In the genomic region with DNA sequence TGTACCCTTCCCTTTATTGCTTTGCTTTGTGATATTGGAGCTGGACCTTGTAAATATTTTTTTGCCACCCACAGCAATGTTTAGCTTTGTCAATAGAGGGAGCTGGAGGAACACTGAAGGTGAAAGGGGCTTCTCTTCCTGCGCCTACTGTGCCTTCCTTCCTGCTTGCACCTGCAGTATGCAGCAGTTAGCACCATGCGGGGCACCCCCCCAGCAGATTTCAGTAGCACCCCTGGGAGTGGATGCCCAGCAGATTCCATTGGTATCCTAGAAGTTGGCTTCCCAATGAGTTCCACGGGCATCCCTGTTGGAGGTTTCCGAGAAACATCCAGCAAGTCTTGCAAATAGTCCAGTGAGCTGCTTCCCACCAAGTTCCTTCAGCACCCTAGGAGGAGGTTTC, we compare ENCODE assay signal across 9 cellular contexts. TPM values are rescaled to one million over a fixed set of nuclear protein-coding genes. Genes with fewer than 3 reads are reported as not detected.
DNase-seq lines count a peak whose midpoint lies in the region; ATAC-seq and TF ChIP-seq lines count a peak whose summit lies in the region.
"Had no signal": no experiment of that assay in that cellular context is flagged by ENCODE, and none has a peak within 500 bp of the region (broad histone marks: within the 10 kb centered on the region; RNA-seq: fewer than 3 reads in every experiment).

No MANE protein-coding gene starts in this region.

- H3K27ac Mint-ChIP-seq in osteocyte (ENCODE audit: unreplicated experiment), result no peak overlapping the region
- H3K27ac Mint-ChIP-seq: activated naive CD8-positive, alpha-beta T cell had no signal

- DNase-seq in NCI-H2029 (lab: John Stamatoyannopoulos, UW) (peak; percentile 19), NCI-H2029 treated with DMSO at 0.1 percent for 48 hours (lab: John Stamatoyannopoulos, UW) (no peak), NCI-H1694 (lab: John Stamatoyannopoulos, UW) (peak; percentile 22), esophagus muscularis mucosa (ENCODE audit: extremely low spot score) (no peak), osteocyte (ENCODE audit: extremely low spot score, unreplicated experiment) (no peak)
- peak; percentile 28 for DNase-seq in activated CD4-positive, alpha-beta T cell treated with anti-CD3 and anti-CD28 coated beads, Interleukin-2, amount 50 U/mL, for 1 hour

- H3K36me3 Mint-ChIP-seq in osteocyte (ENCODE audit: unreplicated experiment), result no peaks in the 10 kb centered on the region
- H3K36me3 Mint-ChIP-seq: activated naive CD8-positive, alpha-beta T cell had no signal

- ATAC-seq in GM21423 (IDR thresholded peaks at IDR 0.05; ENCODE audit: unreplicated experiment) (no peak), HG02798 (IDR thresholded peaks at IDR 0.05; ENCODE audit: poor library complexity, unreplicated experiment) (no peak)

- H3K27ac ChIP-seq in esophagus muscularis mucosa (replicated peaks in 1 of 4), result no peak overlapping the region

- peaks cover 23% of the 10 kb centered on the region for H3K4me1 Mint-ChIP-seq in osteocyte (ENCODE audit: unreplicated experiment)

- no peak for TF ChIP-seq POLR2A in esophagus muscularis mucosa (IDR thresholded peaks at IDR 0.05; ENCODE audit: low read depth)

- intact Hi-C loops in esophagus muscularis mucosa (cut with DNase I), result loop anchor here (2.0 to 5.0 kb wide), 2 partner anchors 31 to 36 kb away; no protein-coding TSS in a partner anchor

- H3K4me1 ChIP-seq in esophagus muscularis mucosa, result peaks cover 15 to 33% (median 18%) of the 10 kb centered on the region in 4 donors

- no peaks in the 10 kb centered on the region for H3K9me3 Mint-ChIP-seq in osteocyte (ENCODE audit: unreplicated experiment)

- TF ChIP-seq CTCF in esophagus muscularis mucosa (IDR thresholded peaks at IDR 0.05) (peak; percentile 70 to 83 (median 71)), osteocyte (IDR thresholded peaks at IDR 0.05) (peak; percentile 82)

- H3K4me3 ChIP-seq in esophagus muscularis mucosa, result no peak overlapping the region

- H3K9me3 ChIP-seq in esophagus muscularis mucosa, result no peaks in the 10 kb centered on the region

- no peaks in the 10 kb centered on the region for H3K27me3 ChIP-seq in esophagus muscularis mucosa

- no peak overlapping the region for H3K4me3 Mint-ChIP-seq in osteocyte (ENCODE audit: unreplicated experiment)
- H3K4me3 Mint-ChIP-seq: activated naive CD8-positive, alpha-beta T cell had no signal

- no peak for TF ChIP-seq EP300 in esophagus muscularis mucosa (IDR thresholded peaks at IDR 0.05)

- H3K36me3 ChIP-seq in esophagus muscularis mucosa, result no peaks in the 10 kb centered on the region

- no peaks in the 10 kb centered on the region for H3K27me3 Mint-ChIP-seq in osteocyte (ENCODE audit: unreplicated experiment)

- 33% methylated on average over 2 of the region's 4 CpGs for WGBS in esophagus muscularis mucosa

RNA-seq across cellular contexts. Expression of a gene that starts 25.6 kb away (rescaled TPM):
- total RNA-seq in esophagus muscularis mucosa (100 to 1,000 TPM in 2 of 4 donors, 10 to 100 TPM in 2; 82.5 to 214 (median 105) TPM), osteocyte (227 and 234 TPM in 2 replicates)

RNA-seq across cellular contexts. Expression of a gene that starts 58.7 kb away (rescaled TPM):
- 10 to 100 TPM; 13.2 to 15.7 (median 14.3) TPM for total RNA-seq in esophagus muscularis mucosa
- total RNA-seq in osteocyte, result 11.8 and 12.3 TPM in 2 replicates

Comparison
In these comparisons a context has a peak if more than half of its experiments do, and no peak if none do; other contexts are left out.
1. DNase-seq: peak in NCI-H2029 (single experiment), NCI-H1694 (single experiment) and activated CD4-positive, alpha-beta T cell treated with anti-CD3 and anti-CD28 coated beads, Interleukin-2, amount 50 U/mL, for 1 hour (single experiment); none in NCI-H2029 treated with DMSO at 0.1 percent for 48 hours (single experiment), esophagus muscularis mucosa (single experiment) and osteocyte (single experiment).